Comparison of ENCODE assay signal across 12 cellular contexts in the genomic region with DNA sequence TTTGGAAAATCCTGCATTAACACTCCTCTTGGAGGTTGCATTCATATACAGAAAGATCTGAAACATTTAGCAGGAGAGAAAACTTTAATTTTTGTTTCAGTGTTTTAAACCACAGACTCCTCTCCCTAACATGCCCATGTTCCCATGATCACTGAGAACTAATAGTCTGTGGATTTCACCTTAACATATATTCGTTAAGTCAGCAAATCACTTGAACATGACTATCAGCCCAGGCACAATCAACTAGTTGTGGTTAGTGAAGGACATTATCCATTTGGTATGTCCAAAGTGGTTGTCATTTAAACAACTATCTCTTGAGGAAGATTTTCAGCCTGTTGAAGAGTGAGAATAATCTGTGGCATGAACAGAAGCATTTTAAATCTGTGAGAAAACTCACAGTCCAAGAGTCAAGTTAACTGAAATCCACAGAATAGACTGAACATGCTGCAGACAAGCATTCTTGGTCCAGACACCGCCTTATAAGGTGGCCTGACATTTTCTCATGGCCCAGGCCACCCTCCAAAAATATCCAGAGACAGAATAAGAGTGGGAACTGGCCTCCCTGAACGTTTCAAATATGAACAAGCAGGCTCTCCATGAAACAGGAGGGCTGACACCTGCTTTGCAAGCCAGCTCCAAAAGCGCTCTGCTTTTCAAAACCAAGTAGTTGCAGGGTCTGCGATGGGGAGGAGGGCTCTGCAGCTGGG. TPM values are rescaled to one million over a fixed set of nuclear protein-coding genes. Genes with fewer than 3 reads are reported as not detected.
"Had no signal": no experiment of that assay in that cellular context is flagged by ENCODE, and none has a peak within 500 bp of the region (broad histone marks: within the 10 kb centered on the region; RNA-seq: fewer than 3 reads in every experiment).

No MANE protein-coding gene starts in this region.

- DNase-seq: activated CD4-positive, CD25-positive, alpha-beta regulatory T cell had no signal

- H3K27me3 Mint-ChIP-seq: brain had no signal

- H3K4me3 ChIP-seq: adrenal gland, stomach, transverse colon had no signal

- H3K4me1 ChIP-seq: adrenal gland, foreskin keratinocyte, stomach had no signal

- H3K27me3 ChIP-seq: adrenal gland, dorsolateral prefrontal cortex, foreskin keratinocyte, stomach, transverse colon had no signal

- FAIRE-seq: keratinocyte had no signal

- H3K27ac Mint-ChIP-seq: activated CD4-positive, alpha-beta T cell treated with anti-CD3 and anti-CD28 coated beads, Interleukin-2, amount 10 ng/mL, durations not matched to agents 7 days and 5 days; nephron progenitor cell; T-helper 17 cell had no signal

- H3K4me3 Mint-ChIP-seq: activated CD4-positive, alpha-beta T cell treated with anti-CD3 and anti-CD28 coated beads, Interleukin-2, amount 10 ng/mL, durations not matched to agents 7 days and 5 days; brain; nephron progenitor cell; T-helper 17 cell had no signal

- H3K9me3 ChIP-seq: adrenal gland, stomach, transverse colon had no signal

- H3K9me3 Mint-ChIP-seq: activated CD4-positive, alpha-beta T cell treated with anti-CD3 and anti-CD28 coated beads, Interleukin-2, amount 10 ng/mL, durations not matched to agents 7 days and 5 days; nephron progenitor cell had no signal

- H3K4me1 Mint-ChIP-seq: activated CD4-positive, alpha-beta T cell treated with anti-CD3 and anti-CD28 coated beads, Interleukin-2, amount 10 ng/mL, durations not matched to agents 7 days and 5 days; nephron progenitor cell had no signal

- H3K27ac ChIP-seq: adrenal gland, foreskin keratinocyte had no signal

RNA-seq across cellular contexts. Expression of gene ADCY5, which starts 39.9 kb away (rescaled TPM):
- total RNA-seq: activated CD4-positive, alpha-beta T cell treated with anti-CD3 and anti-CD28 coated beads, Interleukin-2, amount 10 ng/mL, durations not matched to agents 7 days and 5 days; activated CD8-positive, alpha-beta memory T cell treated with anti-CD3 and anti-CD28 coated beads for 36 hours; T-helper 17 cell had no signal
- polyA plus RNA-seq: keratinocyte had no signal
